Comparison of ENCODE assay signal across 18 cellular contexts in the genomic region with DNA sequence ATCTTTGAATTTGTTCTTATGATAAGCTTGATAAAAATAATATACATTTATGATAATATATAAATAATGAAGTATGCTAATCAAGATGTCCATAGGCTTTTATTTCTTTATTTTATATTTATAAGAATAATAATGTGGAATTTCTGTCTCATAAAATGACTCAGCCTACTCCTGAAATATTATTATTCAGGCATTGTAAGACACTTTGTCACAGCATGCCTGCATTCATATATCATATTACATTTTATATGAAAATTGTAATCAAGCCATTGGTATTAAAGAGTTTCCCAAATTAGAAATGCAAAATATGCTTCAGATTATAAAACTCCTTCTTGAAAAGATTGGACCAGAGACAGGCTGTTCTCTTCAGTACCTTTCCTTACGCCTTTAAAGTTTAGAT.
DNase-seq lines count a peak whose midpoint lies in the region; FAIRE-seq lines count a peak whose summit lies in the region.
"Had no signal": no experiment of that assay in that cellular context is flagged by ENCODE, and none has a peak within 500 bp of the region (broad histone marks: within the 10 kb centered on the region; RNA-seq: fewer than 3 reads in every experiment).

No MANE protein-coding gene starts in this region.

- DNase-seq in NCI-H2171 treated with DMSO at 0.1 percent for 48 hours (lab: John Stamatoyannopoulos, UW) (peak; percentile 10), NCI-H2171 (lab: John Stamatoyannopoulos, UW) (no peak), frontal cortex (ENCODE audit: low spot score in 2 of 2) (no peak), immature natural killer cell (no peak), NCI-H2029 (lab: John Stamatoyannopoulos, UW) (no peak)
- DNase-seq: AML-193; Caco-2; Calu3; CD4-positive, alpha-beta T cell; CD8-positive, alpha-beta T cell; DMS79 treated with DMSO at 0.1 percent for 48 hours; GF-D8 had no signal

- H3K4me1 Mint-ChIP-seq in immature natural killer cell, result no peaks in the 10 kb centered on the region
- H3K4me1 Mint-ChIP-seq: B cell had no signal

- H3K27ac Mint-ChIP-seq in immature natural killer cell, result no peak overlapping the region
- H3K27ac Mint-ChIP-seq: B cell; CD4-positive, alpha-beta T cell; CD8-positive, alpha-beta T cell had no signal

- H3K9me3 Mint-ChIP-seq in immature natural killer cell, result peaks cover 12 to 60% (median 40%) of the 10 kb centered on the region in 6 donors

- H3K36me3 Mint-ChIP-seq in immature natural killer cell, result peaks cover 0 to 6% (median 0%) of the 10 kb centered on the region in 3 donors
- H3K36me3 Mint-ChIP-seq: CD8-positive, alpha-beta T cell had no signal

- H3K4me3 Mint-ChIP-seq in immature natural killer cell, result no peak overlapping the region
- H3K4me3 Mint-ChIP-seq: B cell; CD4-positive, alpha-beta T cell; CD8-positive, alpha-beta T cell had no signal

- peak; percentile 58 for FAIRE-seq in frontal cortex (lab: Jason Lieb, UNC)
- FAIRE-seq: A549, D721Med, G401.6, GM12891, GM19239 had no signal

- no peaks in the 10 kb centered on the region for H3K27me3 Mint-ChIP-seq in immature natural killer cell (ENCODE audit: low read depth in 3 of 3)
- H3K27me3 Mint-ChIP-seq: B cell; CD4-positive, alpha-beta T cell had no signal
